ENCODE assay signal across 20 cellular contexts in the genomic region with DNA sequence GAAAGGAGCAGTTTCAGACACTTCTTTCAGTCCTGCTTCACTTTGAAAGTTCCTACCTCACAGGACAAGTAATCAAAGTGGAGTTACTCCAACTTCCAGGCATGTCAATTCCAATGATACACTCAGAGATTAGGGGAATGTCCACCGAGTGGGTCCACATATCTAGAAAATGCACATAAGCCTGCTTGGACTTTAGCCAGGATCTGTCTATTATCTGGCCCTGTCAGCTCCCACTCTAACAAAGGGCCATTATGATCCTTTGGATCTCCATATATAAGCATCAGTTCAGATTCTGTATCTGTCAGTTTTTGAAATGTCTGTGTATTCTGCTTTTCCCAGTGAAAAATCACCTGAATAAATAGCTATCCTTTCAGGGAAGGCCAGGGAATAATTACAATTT.
DNase-seq lines count a peak whose midpoint lies in the region; ATAC-seq and TF ChIP-seq lines count a peak whose summit lies in the region.
"Had no signal": no experiment of that assay in that cellular context is flagged by ENCODE, and none has a peak within 500 bp of the region (broad histone marks: within the 10 kb centered on the region; RNA-seq: fewer than 3 reads in every experiment).

No MANE protein-coding gene starts in this region.

- ATAC-seq in GM21825 (IDR thresholded peaks at IDR 0.05; ENCODE audit: unreplicated experiment) (no peak), GM18870 (IDR thresholded peaks at IDR 0.05; ENCODE audit: unreplicated experiment) (no peak)
- ATAC-seq: T-cell had no signal

- peak overlapping the region in 4 of 59 donors; percentile 16 to 26 (median 22) for H3K4me3 ChIP-seq in dorsolateral prefrontal cortex

- no peaks in the 10 kb centered on the region for H3K27me3 ChIP-seq in dorsolateral prefrontal cortex

- H3K27ac ChIP-seq in dorsolateral prefrontal cortex = peak overlapping the region in 39 of 59 donors; percentile 1 to 81 (median 54)
- H3K27ac ChIP-seq: C4-2B had no signal

- intact Hi-C loops in dorsolateral prefrontal cortex (cut with DNase I) = loop anchor here in 1 of 2 donors (10.0 kb wide), 1 partner anchor 110 kb away; the partner anchor contains the start of gene ATXN7L3B

- TF ChIP-seq CTCF in dorsolateral prefrontal cortex (IDR thresholded peaks at IDR 0.05 in 54 of 56, conservative IDR thresholded peaks at IDR 0.05 in 2 of 56; ENCODE audit: low read depth in 1 of 56, partially characterized antibody in 56 of 56) = no peak

- peak; percentile 65 for DNase-seq in NCI-H748 (lab: John Stamatoyannopoulos, UW; ENCODE audit: unreplicated experiment)
- no peak for DNase-seq in NCI-H748 treated with DMSO at 0.1 percent for 48 hours (lab: John Stamatoyannopoulos, UW)
- DNase-seq in NCI-H146 (lab: John Stamatoyannopoulos, UW) = peak; percentile 31
- DNase-seq in dorsolateral prefrontal cortex = no peak
- DNase-seq in putamen (ENCODE audit: low spot score) = peak; percentile 44
- DNase-seq in OCI-M2 (lab: John Stamatoyannopoulos, UW; ENCODE audit: unreplicated experiment) = no peak
- DNase-seq: AML-193; CD8-positive, alpha-beta memory T cell; EL; GF-D8; IMR-90; NCI-H1105; NCI-H1694; NCI-H2081; NCI-H510A; NCI-H774; T-cell had no signal

Comparison
In these comparisons a context has a peak if more than half of its experiments do, and no peak if none do; other contexts are left out.
1. DNase-seq: peak in NCI-H748 (single experiment), NCI-H146 (single experiment) and putamen (single experiment); none in NCI-H748 treated with DMSO at 0.1 percent for 48 hours (single experiment), dorsolateral prefrontal cortex (0 of 10) and OCI-M2 (single experiment).